9 cellular contexts compared by ENCODE assay signal in genomic region chr19:45791744-45792481, GRCh38. TPM values are rescaled to one million over a fixed set of nuclear protein-coding genes. Genes with fewer than 3 reads are reported as not detected.
DNase-seq lines count a peak whose midpoint lies in the region; ATAC-seq and TF ChIP-seq lines count a peak whose summit lies in the region.
"Had no signal": no experiment of that assay in that cellular context is flagged by ENCODE, and none has a peak within 500 bp of the region (broad histone marks: within the 10 kb centered on the region; RNA-seq: fewer than 3 reads in every experiment).

No MANE protein-coding gene starts in this region.

- no peak for TF ChIP-seq CTCF in Caco-2 (IDR thresholded peaks at IDR 0.05; ENCODE audit: insufficient read depth in 1 of 2, low read depth in 1 of 2, low read length in 1 of 2, severe bottlenecking in 1 of 2, unreplicated experiment in 1 of 2)
- no peak for TF ChIP-seq CTCF in HEK293 (tag by site-specific recombination; IDR thresholded peaks at IDR 0.05)

- POLR2A ChIA-PET in Caco-2 (lab: Charles Lee), result interaction anchor here (1.0 to 1.3 kb wide), 2 partner anchors 17 to 75 kb away, joined by 3 read pairs; no protein-coding TSS in a partner anchor
- POLR2A ChIA-PET in HEK293 (lab: Yijun Ruan, JAX), result interaction anchor here (0.8 to 2.2 kb wide), 5 partner anchors 10 to 75 kb away, joined by 3 to 40 read pairs (median 7); partner anchors contain the start of genes DMPK, FBXO46 and SIX5

- H3K27me3 Mint-ChIP-seq in Caco-2 (ENCODE audit: insufficient read depth, unreplicated experiment), result no peaks in the 10 kb centered on the region
- peaks cover 8% of the 10 kb centered on the region for H3K27me3 Mint-ChIP-seq in activated T-helper 17 cell treated with anti-CD3 and anti-CD28 coated beads, Interleukin-2, amount 50 U/mL, for 72 hours
- peaks cover 19 to 27% (median 25%) of the 10 kb centered on the region in 3 donors for H3K27me3 Mint-ChIP-seq in immature natural killer cell (ENCODE audit: low read depth in 3 of 3)

- ATAC-seq in activated T-helper 17 cell treated with anti-CD3 and anti-CD28 coated beads, Interleukin-2, amount 50 U/mL, for 72 hours (replicated peaks), result peak; percentile 2

- peak overlapping the region; percentile 76 to 77 for H3K9ac ChIP-seq in stomach smooth muscle (ENCODE audit: low read length in 2 of 2)

- intact Hi-C loops in Caco-2 (cut with micrococcal nuclease; ENCODE audit: unreplicated experiment), result no loop called here

- H3K27ac Mint-ChIP-seq in Caco-2 (ENCODE audit: unreplicated experiment) (peak overlapping the region; percentile 79), immature natural killer cell (peak overlapping the region; percentile 78 to 93 (median 86))
- peak overlapping the region; percentile 92 for H3K27ac Mint-ChIP-seq in activated T-helper 17 cell treated with anti-CD3 and anti-CD28 coated beads, Interleukin-2, amount 50 U/mL, for 72 hours

- CTCF ChIA-PET in Caco-2 (lab: Charles Lee), result interaction anchor here (1.0 to 1.7 kb wide), 4 partner anchors 13 to 25 kb away, joined by 3 to 33 read pairs (median 10); partner anchors contain the start of gene SIX5
- CTCF ChIA-PET in HEK293 (lab: Yijun Ruan, JAX), result interaction anchor here (0.7 to 2.3 kb wide), 4 partner anchors 21 to 121 kb away, joined by 3 to 18 read pairs (median 3); partner anchors contain the start of gene SIX5

- H3K4me1 Mint-ChIP-seq in Caco-2 (ENCODE audit: low read depth, unreplicated experiment) (peaks cover 23% of the 10 kb centered on the region), immature natural killer cell (peaks cover 36 to 39% of the 10 kb centered on the region in 2 donors)
- peaks cover 28% of the 10 kb centered on the region for H3K4me1 Mint-ChIP-seq in activated T-helper 17 cell treated with anti-CD3 and anti-CD28 coated beads, Interleukin-2, amount 50 U/mL, for 72 hours

- H3K4me1 ChIP-seq in Caco-2 (peaks cover 3% of the 10 kb centered on the region; the same call in 1 of the 2 replicates), HEK293 (ENCODE audit: control insufficient read depth, insufficient read depth, low read length) (peaks cover 13% of the 10 kb centered on the region), stomach smooth muscle (ENCODE audit: control insufficient read depth, insufficient read depth, low read length) (peaks cover 18% of the 10 kb centered on the region)

- DNase-seq in Caco-2 (no peak), immature natural killer cell (no peak), OCI-M1 (lab: John Stamatoyannopoulos, UW) (no peak), GOT3 (lab: John Stamatoyannopoulos, UW) (no peak), SKM-1 treated with dmso at 0.1 percent for 144 hours (lab: John Stamatoyannopoulos, UW; ENCODE audit: unreplicated experiment) (no peak)

- H3K27ac ChIP-seq in HEK293 (ENCODE audit: extremely low read depth, low read depth, low read length), result peak overlapping the region; percentile 96
- no peak overlapping the region for H3K27ac ChIP-seq in stomach smooth muscle (ENCODE audit: low read length)

- H3K9me3 Mint-ChIP-seq in Caco-2 (ENCODE audit: unreplicated experiment) (no peaks in the 10 kb centered on the region), immature natural killer cell (no peaks in the 10 kb centered on the region)
- H3K9me3 Mint-ChIP-seq in activated T-helper 17 cell treated with anti-CD3 and anti-CD28 coated beads, Interleukin-2, amount 50 U/mL, for 72 hours, result no peaks in the 10 kb centered on the region

- H3K4me3 ChIP-seq in Caco-2 (ENCODE audit: low read depth, low read length), result peak overlapping the region; percentile 76
- peak overlapping the region; percentile 86 for H3K4me3 ChIP-seq in HEK293 (ENCODE audit: low read depth, low read length)
- peak overlapping the region; percentile 78 to 87 for H3K4me3 ChIP-seq in stomach smooth muscle (ENCODE audit: low read length in 2 of 2)

- H3K9me3 ChIP-seq in Caco-2 (no peaks in the 10 kb centered on the region), HEK293 (ENCODE audit: control insufficient read depth, insufficient read depth, low read depth, low read length) (no peaks in the 10 kb centered on the region), stomach smooth muscle (ENCODE audit: control insufficient read depth in 2 of 2, low read length in 2 of 2) (no peaks in the 10 kb centered on the region)

- H3K36me3 ChIP-seq in Caco-2 (ENCODE audit: control insufficient read depth, insufficient read depth, low read length) (peaks cover 4% of the 10 kb centered on the region; the same call in 1 of the 2 replicates), HEK293 (ENCODE audit: control insufficient read depth in 2 of 2, insufficient read depth in 1 of 2, low read length in 2 of 2) (peaks cover 31 to 36% of the 10 kb centered on the region in 2 experiments), stomach smooth muscle (ENCODE audit: control insufficient read depth in 2 of 2, insufficient read depth in 2 of 2, low read length in 2 of 2) (peaks cover 13 to 19% of the 10 kb centered on the region in 2 donors)

- H3K36me3 Mint-ChIP-seq in Caco-2 (ENCODE audit: insufficient read depth, unreplicated experiment), result peaks cover 56% of the 10 kb centered on the region
- H3K36me3 Mint-ChIP-seq in activated T-helper 17 cell treated with anti-CD3 and anti-CD28 coated beads, Interleukin-2, amount 50 U/mL, for 72 hours (ENCODE audit: low read depth), result peaks cover 62% of the 10 kb centered on the region
- peaks cover 13 to 30% (median 21%) of the 10 kb centered on the region in 3 donors for H3K36me3 Mint-ChIP-seq in immature natural killer cell

- BruUV-seq in Caco-2 (replicated peaks; lab: Mats Ljungman, UMichigan), result TSS peak; percentile 29

- H3K27me3 ChIP-seq in Caco-2 (replicated peaks; ENCODE audit: control insufficient read depth, insufficient read depth, low read length) (no peaks in the 10 kb centered on the region), stomach smooth muscle (ENCODE audit: control insufficient read depth in 1 of 2, insufficient read depth in 2 of 2, low read length in 2 of 2) (no peaks in the 10 kb centered on the region)

- H3K4me3 Mint-ChIP-seq in Caco-2 (ENCODE audit: unreplicated experiment) (peak overlapping the region; percentile 92), immature natural killer cell (peak overlapping the region; percentile 83 to 92 (median 89))
- peak overlapping the region; percentile 96 for H3K4me3 Mint-ChIP-seq in activated T-helper 17 cell treated with anti-CD3 and anti-CD28 coated beads, Interleukin-2, amount 50 U/mL, for 72 hours

TF ChIP-seq in HEK293, 187 proteins besides CTCF, POLR2A, EP300 and RAD21 (continues in another document):
- TF ChIP-seq ZNF302 (tag by site-specific recombination; IDR thresholded peaks at IDR 0.05; ENCODE audit: low read depth), result no peak
- TF ChIP-seq ZNF707 (tag by site-specific recombination; IDR thresholded peaks at IDR 0.05), result no peak
- TF ChIP-seq ZNF544 (tag by site-specific recombination; IDR thresholded peaks at IDR 0.05), result no peak
- no peak for TF ChIP-seq PBX3 (CRISPR knock-in tag; IDR thresholded peaks at IDR 0.05)
- TF ChIP-seq BCL11B (tag by site-specific recombination; IDR thresholded peaks at IDR 0.05; ENCODE audit: low read depth), result no peak
- TF ChIP-seq PATZ1 (tag by site-specific recombination; IDR thresholded peaks at IDR 0.05), result 0 out of 2 replicates have a peak, but pooled peaks have one; percentile 9
- TF ChIP-seq ZNF239 (tag by site-specific recombination; IDR thresholded peaks at IDR 0.05), result no peak
- no peak for TF ChIP-seq ZNF354C (tag by site-specific recombination; IDR thresholded peaks at IDR 0.05; ENCODE audit: borderline replicate concordance, low read depth)
- no peak for TF ChIP-seq ZBTB17 (tag by site-specific recombination; IDR thresholded peaks at IDR 0.05)
- no peak for TF ChIP-seq ZNF169 (tag by site-specific recombination; IDR thresholded peaks at IDR 0.05)
- no peak for TF ChIP-seq ZNF404 (tag by site-specific recombination; IDR thresholded peaks at IDR 0.05)

RNA-seq across cellular contexts. Expression of gene DMWD, which starts 0.7 kb away (rescaled TPM):
- total RNA-seq in Caco-2 (2022), result 72.4 and 76.3 TPM in 2 replicates
- 10 to 100 TPM; 33.1 to 38.9 TPM for total RNA-seq in activated T-helper 17 cell treated with anti-CD3 and anti-CD28 coated beads, Interleukin-2, amount 50 U/mL, for 72 hours
- polyA plus RNA-seq in immature natural killer cell, result 10 to 100 TPM; 20.2 to 43.9 (median 20.7) TPM

RNA-seq across cellular contexts. Expression of gene DMPK, which starts 9.6 kb away (rescaled TPM):
- total RNA-seq in Caco-2 (2022), result 28.1 and 30.2 TPM in 2 replicates
- total RNA-seq in activated T-helper 17 cell treated with anti-CD3 and anti-CD28 coated beads, Interleukin-2, amount 50 U/mL, for 72 hours, result 10 to 100 TPM; 18.1 to 24.6 TPM
- polyA plus RNA-seq in immature natural killer cell, result 1 to 10 TPM in 2 of 3 donors, under 1 TPM in 1; 0.34 to 2.7 (median 1.2) TPM

RNA-seq across cellular contexts. Expression of gene SIX5, which starts 22.9 kb away (rescaled TPM):
- 23.7 and 28.6 TPM in 2 replicates for total RNA-seq in Caco-2 (2022)
- total RNA-seq in activated T-helper 17 cell treated with anti-CD3 and anti-CD28 coated beads, Interleukin-2, amount 50 U/mL, for 72 hours, result 1 to 10 TPM; 1.2 to 2.4 TPM
- polyA plus RNA-seq in immature natural killer cell, result under 1 TPM in 2 of 3 donors, not detected in 1; 0.10 to 0.35 TPM

RNA-seq across cellular contexts. Expression of gene RSPH6A, which starts 23.2 kb away (rescaled TPM):
- total RNA-seq in Caco-2 (2022), result 0.23 and 0.30 TPM in 2 replicates
- total RNA-seq in activated T-helper 17 cell treated with anti-CD3 and anti-CD28 coated beads, Interleukin-2, amount 50 U/mL, for 72 hours, result under 1 TPM; 0.26 to 0.40 TPM
- polyA plus RNA-seq in immature natural killer cell, result not detected
- total RNA-seq: M059J had no signal

RNA-seq across cellular contexts. Expression of gene MEIOSIN, which starts 58.7 kb away (rescaled TPM):
- not detected in 2 replicates for total RNA-seq in Caco-2 (2022)
- under 1 TPM in 1 of 2 donors, not detected in 1; 0.37 TPM for total RNA-seq in activated T-helper 17 cell treated with anti-CD3 and anti-CD28 coated beads, Interleukin-2, amount 50 U/mL, for 72 hours
- not detected for polyA plus RNA-seq in immature natural killer cell
